Comparison of ENCODE assay signal across 10 cellular contexts in the genomic region with DNA sequence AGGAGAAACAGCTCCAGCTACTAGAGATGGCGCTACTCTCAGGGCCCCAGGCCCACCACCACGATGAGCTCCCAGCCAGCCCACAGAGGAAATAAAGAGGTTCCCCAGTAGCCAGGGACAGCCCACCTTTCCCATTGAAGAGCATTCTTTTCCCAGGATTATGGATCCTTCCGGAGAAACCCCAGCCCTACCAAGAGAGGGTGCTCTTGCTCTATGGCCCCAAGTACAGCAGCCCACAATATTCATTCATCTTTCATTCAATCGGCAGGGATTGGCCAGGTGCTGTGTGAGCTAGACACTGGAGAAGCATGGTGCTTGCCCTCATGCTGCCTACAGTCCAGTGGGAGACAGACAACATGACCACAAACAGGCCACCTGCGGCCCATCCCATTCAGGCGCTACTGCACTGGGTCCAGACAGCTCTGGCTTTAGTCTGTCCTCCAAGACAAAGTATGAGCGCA. TPM values are rescaled to one million over a fixed set of nuclear protein-coding genes. Genes with fewer than 3 reads are reported as not detected.
DNase-seq lines count a peak whose midpoint lies in the region; ATAC-seq and TF ChIP-seq lines count a peak whose summit lies in the region.
"Had no signal": no experiment of that assay in that cellular context is flagged by ENCODE, and none has a peak within 500 bp of the region (broad histone marks: within the 10 kb centered on the region; RNA-seq: fewer than 3 reads in every experiment).

No MANE protein-coding gene starts in this region.

- no peaks in the 10 kb centered on the region for H3K9me2 ChIP-seq in DOHH2 (replicated peaks; ENCODE audit: control insufficient read depth, low read length)

- peak; percentile 27 for TF ChIP-seq CTCF in DOHH2 (IDR thresholded peaks at IDR 0.05; ENCODE audit: low read depth, low read length, poor library complexity, severe bottlenecking)
- peak; percentile 43 for TF ChIP-seq CTCF in choroid plexus epithelial cell (conservative IDR thresholded peaks at IDR 0.05; ENCODE audit: low read depth, low read length)
- peak; percentile 37 for TF ChIP-seq CTCF in lower lobe of right lung (IDR thresholded peaks at IDR 0.05)

- peak; percentile 41 to 68 for ATAC-seq in lower lobe of right lung
- ATAC-seq in GM21515 (IDR thresholded peaks at IDR 0.05; ENCODE audit: unreplicated experiment) = no peak

- intact Hi-C loops in lower lobe of right lung (cut with DNase I) = no loop called here

- H4K20me1 ChIP-seq in DOHH2 (ENCODE audit: control insufficient read depth, insufficient read depth, low read depth, low read length) = no peaks in the 10 kb centered on the region

- H3K36me3 ChIP-seq in DOHH2 (ENCODE audit: control insufficient read depth, low read length) = no peaks in the 10 kb centered on the region
- no peaks in the 10 kb centered on the region for H3K36me3 ChIP-seq in lower lobe of right lung

- H3K4me3 ChIP-seq in DOHH2 (ENCODE audit: low read length) (no peak overlapping the region), choroid plexus epithelial cell (ENCODE audit: low read depth, low read length) (no peak overlapping the region), lower lobe of right lung (no peak overlapping the region)

- H3K79me2 ChIP-seq in DOHH2 (ENCODE audit: control insufficient read depth, low read length) = no peaks in the 10 kb centered on the region

- no peak overlapping the region for H3K4me2 ChIP-seq in DOHH2 (ENCODE audit: low read length)

- DNase-seq in LHCN-M2 (ENCODE audit: low read depth) (peak; percentile 8), choroid plexus epithelial cell (ENCODE audit: low read depth) (peak; percentile 8), lower lobe of right lung (no peak), COLO829 (ENCODE audit: low spot score) (no peak), NCI-H1694 treated with DMSO at 0.1 percent for 48 hours (lab: John Stamatoyannopoulos, UW) (no peak), NOMO-1 (lab: John Stamatoyannopoulos, UW; ENCODE audit: unreplicated experiment in 2 of 2) (no peak)
- DNase-seq: activated CD4-positive, CD25-positive, alpha-beta regulatory T cell; NCI-H1105 had no signal

- H3K27ac ChIP-seq in DOHH2 (ENCODE audit: low read depth, low read length) (no peak overlapping the region), lower lobe of right lung (no peak overlapping the region)

- H3K9me3 ChIP-seq in DOHH2 (ENCODE audit: control insufficient read depth, insufficient read depth, low read length) (peaks cover 2% of the 10 kb centered on the region; the same call in 1 of the 2 replicates), lower lobe of right lung (no peaks in the 10 kb centered on the region)

- H3K27me3 ChIP-seq in DOHH2 (ENCODE audit: control insufficient read depth, low read length) (no peaks in the 10 kb centered on the region), lower lobe of right lung (ENCODE audit: low read depth) (no peaks in the 10 kb centered on the region)

- H3F3A ChIP-seq in DOHH2 (ENCODE audit: control insufficient read depth, insufficient read depth) = peaks cover 3% of the 10 kb centered on the region; the same call in 1 of the 2 replicates

- H3K4me1 ChIP-seq in DOHH2 (ENCODE audit: control insufficient read depth, low read length) = no peaks in the 10 kb centered on the region
- no peaks in the 10 kb centered on the region for H3K4me1 ChIP-seq in lower lobe of right lung

RNA-seq across cellular contexts. Expression of a gene that starts 29.9 kb away (rescaled TPM):
- total RNA-seq in LHCN-M2 (2014; rRNA removed) (8.0 and 9.1 TPM in 2 replicates), lower lobe of right lung (34.1 TPM)
- polyA plus RNA-seq in LHCN-M2 (2012) = 65.2 TPM

RNA-seq across cellular contexts. Expression of a gene that starts 36.6 kb away (rescaled TPM):
- 0.38 and 2.8 TPM in 2 replicates for total RNA-seq in LHCN-M2 (2014; rRNA removed)
- 1.2 TPM for polyA plus RNA-seq in LHCN-M2 (2012)
- total RNA-seq in lower lobe of right lung = 4.4 TPM

RNA-seq across cellular contexts. Expression of a gene that starts 49.2 kb away (rescaled TPM):
- 94.5 and 141 TPM in 2 replicates for total RNA-seq in LHCN-M2 (2014; rRNA removed)
- 60.8 TPM for polyA plus RNA-seq in LHCN-M2 (2012)
- total RNA-seq in lower lobe of right lung = 68.1 TPM

RNA-seq across cellular contexts. Expression of a gene that starts 54.9 kb away (rescaled TPM):
- total RNA-seq in LHCN-M2 (2014; rRNA removed) = 21.6 and 24.5 TPM in 2 replicates
- 19.5 TPM for polyA plus RNA-seq in LHCN-M2 (2012)
- 27.4 TPM for total RNA-seq in lower lobe of right lung

Comparison
In these comparisons a context has a peak if more than half of its experiments do, and no peak if none do; other contexts are left out.
1. DNase-seq: peak in LHCN-M2 (single experiment) and choroid plexus epithelial cell (single experiment); none in lower lobe of right lung (single experiment), COLO829 (single experiment), NCI-H1694 treated with DMSO at 0.1 percent for 48 hours (single experiment) and NOMO-1 (0 of 2).
2. Peak in every context shown above with its lines, with median percentiles within 50 percentile points of each other: CTCF ChIP-seq.